ENCODE assay signal across 10 cellular contexts in genomic region chr11:33707831-33708230, GRCh38. TPM values are rescaled to one million over a fixed set of nuclear protein-coding genes. Genes with fewer than 3 reads are reported as not detected.
"Had no signal": no experiment of that assay in that cellular context is flagged by ENCODE, and none has a peak within 500 bp of the region (broad histone marks: within the 10 kb centered on the region; RNA-seq: fewer than 3 reads in every experiment).

No MANE protein-coding gene starts in this region.

RNA-seq across cellular contexts. Expression of gene C11orf91, which starts 7.2 kb away (rescaled TPM):
- total RNA-seq: activated CD8-positive, alpha-beta memory T cell treated with anti-CD3 and anti-CD28 coated beads for 36 hours; activated T-cell treated with anti-CD3 and anti-CD28 coated beads, Interleukin-2, amount 50 U/mL, for 72 hours; esophagus muscularis mucosa; kidney; omental fat pad; prostate gland; sigmoid colon had no signal
- polyA plus RNA-seq: aorta, neural cell, sigmoid colon, spleen had no signal
